ENCODE assay signal across 2 cellular contexts in genomic region chr19:16611121-16611520, GRCh38.
TF ChIP-seq lines count a peak whose summit lies in the region.

No MANE protein-coding gene starts in this region.

TF ChIP-seq in liver, 16 proteins besides CTCF, POLR2A, EP300 and RAD21:
- TF ChIP-seq RXRA (IDR thresholded peaks at IDR 0.05): no peak
- no peak for TF ChIP-seq YY1 (IDR thresholded peaks at IDR 0.05)
- no peak for TF ChIP-seq FOXA1 (IDR thresholded peaks at IDR 0.05)
- TF ChIP-seq EGR1 (IDR thresholded peaks at IDR 0.05; ENCODE audit: low read depth in 2 of 2): no peak
- no peak for TF ChIP-seq NR2F2 (IDR thresholded peaks at IDR 0.05)
- TF ChIP-seq REST (IDR thresholded peaks at IDR 0.05): no peak
- no peak for TF ChIP-seq GABPA (IDR thresholded peaks at IDR 0.05 in 1 of 2, conservative IDR thresholded peaks at IDR 0.05 in 1 of 2)
- TF ChIP-seq HNF4G (IDR thresholded peaks at IDR 0.05): no peak
- no peak for TF ChIP-seq SP1 (IDR thresholded peaks at IDR 0.05)
- no peak for TF ChIP-seq ATF3 (IDR thresholded peaks at IDR 0.05)
- no peak for TF ChIP-seq ZBTB33 (IDR thresholded peaks at IDR 0.05)
- TF ChIP-seq FOXA2 (IDR thresholded peaks at IDR 0.05): no peak

TF ChIP-seq in HepG2, 621 proteins besides CTCF, POLR2A, EP300 and RAD21:
- TF ChIP-seq ZNF816 (CRISPR knock-in tag; IDR thresholded peaks at IDR 0.05; ENCODE audit: borderline replicate concordance) (no peak), RFX5 (IDR thresholded peaks at IDR 0.05; ENCODE audit: low read depth, low read length) (no peak)
